In the genomic region with DNA sequence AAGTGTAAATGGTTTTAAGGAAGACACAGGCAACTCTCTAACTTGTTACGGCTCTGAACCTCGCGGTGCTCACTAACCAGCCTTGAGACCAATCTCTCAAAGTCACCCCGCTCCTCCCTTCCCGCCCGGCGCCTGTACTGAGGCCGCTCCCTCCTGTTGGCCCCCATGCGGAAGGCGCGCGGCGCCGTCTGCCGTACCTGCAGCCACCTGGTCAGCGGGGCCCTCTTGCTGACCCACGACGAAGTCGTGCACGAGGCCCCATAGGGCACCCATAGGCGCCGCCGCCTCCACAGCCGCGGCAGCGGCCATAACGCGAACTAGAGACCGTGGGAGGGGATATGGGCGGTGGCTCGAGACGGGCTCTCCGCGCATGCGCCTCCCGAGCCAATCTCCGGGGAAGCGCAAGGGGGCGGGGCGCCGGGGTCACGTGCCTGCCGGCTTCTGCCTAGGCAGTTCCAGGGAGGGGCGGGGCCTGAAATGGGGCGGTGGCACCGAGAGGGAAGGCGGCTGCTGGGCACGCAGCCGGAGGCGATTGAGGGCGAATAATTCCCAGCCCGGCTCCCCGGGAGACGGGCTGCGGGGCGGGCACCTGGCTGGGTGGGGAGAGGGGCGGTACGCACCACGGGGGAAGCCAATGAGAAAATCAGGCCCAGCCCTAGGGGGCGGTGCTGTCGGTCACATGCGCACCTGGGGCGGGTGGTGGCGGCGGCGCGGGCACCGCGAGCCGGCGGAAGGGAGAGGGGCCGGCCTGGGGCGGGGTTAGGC, we compare ENCODE assay signal across 8 cellular contexts. TPM values are rescaled to one million over a fixed set of nuclear protein-coding genes. Genes with fewer than 3 reads are reported as not detected.
A peak's percentile ranks its signal among the peaks of the same experiment; 100 is the strongest.
DNase-seq lines count a peak whose midpoint lies in the region; ATAC-seq, FAIRE-seq and TF ChIP-seq lines count a peak whose summit lies in the region.

A gene with protein sequence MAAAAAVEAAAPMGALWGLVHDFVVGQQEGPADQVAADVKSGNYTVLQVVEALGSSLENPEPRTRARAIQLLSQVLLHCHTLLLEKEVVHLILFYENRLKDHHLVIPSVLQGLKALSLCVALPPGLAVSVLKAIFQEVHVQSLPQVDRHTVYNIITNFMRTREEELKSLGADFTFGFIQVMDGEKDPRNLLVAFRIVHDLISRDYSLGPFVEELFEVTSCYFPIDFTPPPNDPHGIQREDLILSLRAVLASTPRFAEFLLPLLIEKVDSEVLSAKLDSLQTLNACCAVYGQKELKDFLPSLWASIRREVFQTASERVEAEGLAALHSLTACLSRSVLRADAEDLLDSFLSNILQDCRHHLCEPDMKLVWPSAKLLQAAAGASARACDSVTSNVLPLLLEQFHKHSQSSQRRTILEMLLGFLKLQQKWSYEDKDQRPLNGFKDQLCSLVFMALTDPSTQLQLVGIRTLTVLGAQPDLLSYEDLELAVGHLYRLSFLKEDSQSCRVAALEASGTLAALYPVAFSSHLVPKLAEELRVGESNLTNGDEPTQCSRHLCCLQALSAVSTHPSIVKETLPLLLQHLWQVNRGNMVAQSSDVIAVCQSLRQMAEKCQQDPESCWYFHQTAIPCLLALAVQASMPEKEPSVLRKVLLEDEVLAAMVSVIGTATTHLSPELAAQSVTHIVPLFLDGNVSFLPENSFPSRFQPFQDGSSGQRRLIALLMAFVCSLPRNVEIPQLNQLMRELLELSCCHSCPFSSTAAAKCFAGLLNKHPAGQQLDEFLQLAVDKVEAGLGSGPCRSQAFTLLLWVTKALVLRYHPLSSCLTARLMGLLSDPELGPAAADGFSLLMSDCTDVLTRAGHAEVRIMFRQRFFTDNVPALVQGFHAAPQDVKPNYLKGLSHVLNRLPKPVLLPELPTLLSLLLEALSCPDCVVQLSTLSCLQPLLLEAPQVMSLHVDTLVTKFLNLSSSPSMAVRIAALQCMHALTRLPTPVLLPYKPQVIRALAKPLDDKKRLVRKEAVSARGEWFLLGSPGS (minus strand): TSS at position 347 of the 765 bp plus-strand sequence. CDS start 38 bp downstream, at position 309.

- intact Hi-C loops in left ventricle myocardium inferior (cut with micrococcal nuclease) (no loop called here), psoas muscle (cut with DNase I) (no loop called here)

- no peaks in the 10 kb centered on the region for H3K9me3 Mint-ChIP-seq in T-helper 1 cell treated with Interleukin-12 subunit alpha and Interleukin-12 subunit beta and Interleukin-4 antibody, amounts not matched to agents 30 μg/mL and 1 μg/mL, for 36 hours

- FAIRE-seq in urothelium cell line (lab: Jason Lieb, UNC), result peak; percentile 88

- H3K27me3 Mint-ChIP-seq in T-helper 1 cell treated with Interleukin-12 subunit alpha and Interleukin-12 subunit beta and Interleukin-4 antibody, amounts not matched to agents 30 μg/mL and 1 μg/mL, for 36 hours (ENCODE audit: low read depth), result peaks cover 34% of the 10 kb centered on the region

- peaks cover 94% of the 10 kb centered on the region for H3K4me1 ChIP-seq in left ventricle myocardium inferior
- H3K4me1 ChIP-seq in psoas muscle, result peaks cover 58% of the 10 kb centered on the region

- TF ChIP-seq CTCF in GM13977 (IDR thresholded peaks at IDR 0.05; ENCODE audit: extremely low read depth, insufficient read depth, missing control alignments) (no peak), left ventricle myocardium inferior (IDR thresholded peaks at IDR 0.05; ENCODE audit: borderline replicate concordance) (peak; percentile 27), psoas muscle (IDR thresholded peaks at IDR 0.05) (no peak)

- 0 to 1% (median 0%) methylated on average over 44 to 73 of the region's 73 CpGs for WGBS in psoas muscle, 3 donors

- no peaks in the 10 kb centered on the region for H3K27me3 ChIP-seq in left ventricle myocardium inferior (ENCODE audit: low read depth)
- H3K27me3 ChIP-seq in psoas muscle (ENCODE audit: insufficient read depth in 3 of 3, low read length in 2 of 3), result no peaks in the 10 kb centered on the region

- H3K36me3 ChIP-seq in left ventricle myocardium inferior (no peaks in the 10 kb centered on the region), psoas muscle (ENCODE audit: insufficient read depth in 1 of 2, low read depth in 1 of 2) (no peaks in the 10 kb centered on the region)

- no peaks in the 10 kb centered on the region for H3K9me3 ChIP-seq in left ventricle myocardium inferior (replicated peaks)
- H3K9me3 ChIP-seq in psoas muscle, result no peaks in the 10 kb centered on the region

- peaks cover 35% of the 10 kb centered on the region for H3K4me1 Mint-ChIP-seq in T-helper 1 cell treated with Interleukin-12 subunit alpha and Interleukin-12 subunit beta and Interleukin-4 antibody, amounts not matched to agents 30 μg/mL and 1 μg/mL, for 36 hours (ENCODE audit: low read depth)

- in situ Hi-C loops in GM13977 (cut with MboI; ENCODE audit: low pct_unique_long_range_greater_than_20kb, low sequenced_read_pairs, unreplicated experiment), result no loop called here

- peak within 1 kb of the TSS; percentile 98 for H3K27ac Mint-ChIP-seq in T-helper 1 cell treated with Interleukin-12 subunit alpha and Interleukin-12 subunit beta and Interleukin-4 antibody, amounts not matched to agents 30 μg/mL and 1 μg/mL, for 36 hours

- DNase-seq in GM13977 (ENCODE audit: low spot score), result peak; percentile 100
- peak; percentile 89 for DNase-seq in NCI-H1694 (lab: John Stamatoyannopoulos, UW)
- peak; percentile 99 for DNase-seq in amniotic stem cell (lab: John Stamatoyannopoulos, UW)
- DNase-seq in left ventricle myocardium inferior, result peak; percentile 100
- peak; percentile 100 for DNase-seq in psoas muscle
- DNase-seq in urothelium cell line (ENCODE audit: low spot score), result peak; percentile 98

- peak within 1 kb of the TSS; percentile 93 for H3K4me3 Mint-ChIP-seq in T-helper 1 cell treated with Interleukin-12 subunit alpha and Interleukin-12 subunit beta and Interleukin-4 antibody, amounts not matched to agents 30 μg/mL and 1 μg/mL, for 36 hours

- peak within 1 kb of the TSS; percentile 95 for H3K27ac ChIP-seq in left ventricle myocardium inferior (replicated peaks)
- H3K27ac ChIP-seq in psoas muscle, result peak within 1 kb of the TSS; percentile 96

- ATAC-seq in HG02884 (IDR thresholded peaks at IDR 0.05; ENCODE audit: unreplicated experiment) (peak; percentile 88), psoas muscle (peak; percentile 89 to 92 (median 90))

- H3K4me3 ChIP-seq in left ventricle myocardium inferior (peak within 1 kb of the TSS; percentile 88), psoas muscle (peak within 1 kb of the TSS; percentile 84)

- peaks cover 4% of the 10 kb centered on the region for H3K36me3 Mint-ChIP-seq in T-helper 1 cell treated with Interleukin-12 subunit alpha and Interleukin-12 subunit beta and Interleukin-4 antibody, amounts not matched to agents 30 μg/mL and 1 μg/mL, for 36 hours (ENCODE audit: low read depth)

RNA-seq across cellular contexts. Expression of the gene that starts here (rescaled TPM):
- total RNA-seq in left ventricle myocardium inferior, result 42.7 TPM
- total RNA-seq in psoas muscle, result 10 to 100 TPM; 33.2 to 39.6 (median 34.4) TPM
- 10 to 100 TPM; 29.8 to 47.6 (median 43.1) TPM for polyA plus RNA-seq in psoas muscle

Comparison
In these comparisons a context has a peak if more than half of its experiments do, and no peak if none do; other contexts are left out.
1. Peak in every context shown above with its lines: DNase-seq, ATAC-seq, H3K4me3 ChIP-seq and H3K27ac ChIP-seq.